ENCODE assay signal across 8 cellular contexts in genomic region chr7:23106801-23107713, GRCh38. TPM values are rescaled to one million over a fixed set of nuclear protein-coding genes. Genes with fewer than 3 reads are reported as not detected.
DNase-seq lines count a peak whose midpoint lies in the region; ATAC-seq and TF ChIP-seq lines count a peak whose summit lies in the region.

No MANE protein-coding gene starts in this region.

- peak overlapping the region; percentile 80 for H3K4me3 ChIP-seq in WI38 (ENCODE audit: low read depth, low read length)
- peak overlapping the region; percentile 73 for H3K4me3 ChIP-seq in skeletal muscle cell (ENCODE audit: low read depth, low read length)

- H3K36me3 Mint-ChIP-seq in glutamatergic neuron (ENCODE audit: unreplicated experiment): peaks cover 10% of the 10 kb centered on the region

- H3K27ac Mint-ChIP-seq in glutamatergic neuron (ENCODE audit: unreplicated experiment): peak overlapping the region; percentile 99

- DNase-seq in NCI-H345 treated with DMSO at 0.1 percent for 48 hours (lab: John Stamatoyannopoulos, UW; ENCODE audit: unreplicated experiment) (peak; percentile 8), NCI-H345 (lab: John Stamatoyannopoulos, UW) (no peak), glutamatergic neuron (no peak), skeletal muscle cell (ENCODE audit: low read depth) (no peak), NCI-H2081 treated with DMSO at 0.1 percent for 48 hours (lab: John Stamatoyannopoulos, UW) (no peak), COLO668 (lab: John Stamatoyannopoulos, UW; ENCODE audit: unreplicated experiment) (no peak)

- H3K4me3 Mint-ChIP-seq in glutamatergic neuron (ENCODE audit: unreplicated experiment): peak overlapping the region; percentile 97

- ATAC-seq in HG03135 (IDR thresholded peaks at IDR 0.05; ENCODE audit: unreplicated experiment): no peak

- peaks cover 29% of the 10 kb centered on the region for H3K4me1 Mint-ChIP-seq in glutamatergic neuron (ENCODE audit: low read depth, unreplicated experiment)

- H3K9me3 Mint-ChIP-seq in glutamatergic neuron (ENCODE audit: unreplicated experiment): peaks cover 8% of the 10 kb centered on the region

- H3K27me3 Mint-ChIP-seq in glutamatergic neuron (ENCODE audit: unreplicated experiment): peaks cover 8% of the 10 kb centered on the region

- TF ChIP-seq CTCF in WI38 (IDR thresholded peaks at IDR 0.05; ENCODE audit: low read depth, low read length) (no peak), glutamatergic neuron (IDR thresholded peaks at IDR 0.05; ENCODE audit: partially characterized antibody, unreplicated experiment) (no peak)

RNA-seq across cellular contexts. Expression of gene KLHL7, which starts 1.5 kb away (rescaled TPM):
- total RNA-seq in glutamatergic neuron (ENCODE audit: unreplicated experiment): 86.7 TPM
